Comparison of ENCODE assay signal across 16 cellular contexts in the genomic region with DNA sequence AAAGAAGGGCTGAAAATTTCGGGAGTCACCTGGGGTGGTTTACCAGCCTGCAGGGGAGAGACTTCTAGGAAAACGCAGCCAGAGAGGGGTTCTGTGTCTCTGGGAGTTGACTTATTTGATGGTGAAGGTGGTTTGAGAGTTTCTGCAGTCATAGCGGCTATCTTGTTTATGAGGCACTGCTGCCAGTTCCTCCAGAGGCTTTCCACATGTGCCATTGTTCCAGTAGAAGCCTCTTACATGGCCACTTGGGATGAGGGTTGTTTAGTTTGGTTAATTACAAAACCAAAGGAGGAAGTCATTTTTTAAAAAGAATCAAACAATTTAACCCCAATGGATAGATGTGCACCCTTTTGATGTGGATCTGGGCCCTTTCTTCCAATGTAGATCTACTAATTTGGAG.
A peak's percentile ranks its signal among the peaks of the same experiment; 100 is the strongest.
DNase-seq lines count a peak whose midpoint lies in the region; ATAC-seq and TF ChIP-seq lines count a peak whose summit lies in the region.
"Had no signal": no experiment of that assay in that cellular context is flagged by ENCODE, and none has a peak within 500 bp of the region (broad histone marks: within the 10 kb centered on the region; RNA-seq: fewer than 3 reads in every experiment).

No MANE protein-coding gene starts in this region.

- H3K27ac Mint-ChIP-seq in activated CD4-positive, alpha-beta T cell treated with anti-CD3 and anti-CD28 coated beads, Interleukin-2, amount 10 ng/mL, durations not matched to agents 24 days and 14 days, result no peak overlapping the region
- H3K27ac Mint-ChIP-seq: activated CD4-positive, alpha-beta memory T cell treated with anti-CD3 and anti-CD28 coated beads for 36 hours; activated T-helper 17 cell treated with anti-CD3 and anti-CD28 coated beads, Interleukin-2, amount 50 U/mL, for 72 hours; natural killer cell had no signal

- DNase-seq in NCI-H510A treated with DMSO at 0.1 percent for 48 hours (lab: John Stamatoyannopoulos, UW), result peak; percentile 41
- DNase-seq in NCI-H510A (lab: John Stamatoyannopoulos, UW), result no peak
- no peak for DNase-seq in body of pancreas
- DNase-seq in lower lobe of right lung, result no peak
- no peak for DNase-seq in transverse colon
- no peak for DNase-seq in activated CD4-positive, alpha-beta T cell treated with anti-CD3 and anti-CD28 coated beads, Interleukin-2, amount 10 ng/mL, durations not matched to agents 24 days and 14 days
- no peak for DNase-seq in stimulated activated CD8-positive, alpha-beta memory T cell treated with anti-CD3 and anti-CD28 coated beads, Interleukin-4, amount 100 ng/mL, for 48 hours
- no peak for DNase-seq in NCI-H2171 treated with DMSO at 0.1 percent for 48 hours (lab: John Stamatoyannopoulos, UW)
- DNase-seq: activated CD4-positive, alpha-beta memory T cell treated with anti-CD3 and anti-CD28 coated beads for 36 hours; foreskin keratinocyte; kidney; natural killer cell; NCI-H1092; NCI-H524 had no signal

- in situ Hi-C loops in transverse colon (cut with MboI; ENCODE audit: low pct_ligation_motif_present in 1 of 4, low pct_unique_long_range_greater_than_20kb in 1 of 4, low sequenced_read_pairs in 3 of 4), result no loop called here

- H3K36me3 Mint-ChIP-seq in activated CD4-positive, alpha-beta T cell treated with anti-CD3 and anti-CD28 coated beads, Interleukin-2, amount 10 ng/mL, durations not matched to agents 24 days and 14 days (ENCODE audit: low read depth), result no peaks in the 10 kb centered on the region
- H3K36me3 Mint-ChIP-seq: activated CD4-positive, alpha-beta memory T cell treated with anti-CD3 and anti-CD28 coated beads for 36 hours; natural killer cell had no signal

- no peak overlapping the region for H3K4me3 Mint-ChIP-seq in activated CD4-positive, alpha-beta T cell treated with anti-CD3 and anti-CD28 coated beads, Interleukin-2, amount 10 ng/mL, durations not matched to agents 24 days and 14 days
- H3K4me3 Mint-ChIP-seq: activated CD4-positive, alpha-beta memory T cell treated with anti-CD3 and anti-CD28 coated beads for 36 hours; activated T-helper 17 cell treated with anti-CD3 and anti-CD28 coated beads, Interleukin-2, amount 50 U/mL, for 72 hours; natural killer cell had no signal

- H3K9me3 ChIP-seq in body of pancreas (no peaks in the 10 kb centered on the region), lower lobe of right lung (no peaks in the 10 kb centered on the region), transverse colon (no peaks in the 10 kb centered on the region)

- H3K4me1 ChIP-seq in body of pancreas (peaks cover 56% of the 10 kb centered on the region), lower lobe of right lung (peaks cover 71% of the 10 kb centered on the region), transverse colon (peaks cover 51 to 84% (median 65%) of the 10 kb centered on the region in 4 donors)

- TF ChIP-seq POLR2A in body of pancreas (IDR thresholded peaks at IDR 0.05) (no peak), transverse colon (IDR thresholded peaks at IDR 0.05) (no peak)

- WGBS in body of pancreas, 2 donors, result 49 to 61% methylated on average over 3 of the region's 3 CpGs
- 52 to 72% methylated on average over 3 of the region's 3 CpGs for WGBS in transverse colon (ENCODE audit: low coverage in 1 of 2), 2 donors

- H3K27me3 Mint-ChIP-seq in activated CD4-positive, alpha-beta T cell treated with anti-CD3 and anti-CD28 coated beads, Interleukin-2, amount 10 ng/mL, durations not matched to agents 24 days and 14 days, result no peaks in the 10 kb centered on the region
- H3K27me3 Mint-ChIP-seq: activated CD4-positive, alpha-beta memory T cell treated with anti-CD3 and anti-CD28 coated beads for 36 hours; activated T-helper 17 cell treated with anti-CD3 and anti-CD28 coated beads, Interleukin-2, amount 50 U/mL, for 72 hours had no signal

- H3K4me3 ChIP-seq in body of pancreas (no peak overlapping the region), lower lobe of right lung (no peak overlapping the region), transverse colon (no peak overlapping the region)

- H3K27me3 ChIP-seq in body of pancreas (no peaks in the 10 kb centered on the region), lower lobe of right lung (ENCODE audit: low read depth) (no peaks in the 10 kb centered on the region), transverse colon (no peaks in the 10 kb centered on the region)
- H3K27me3 ChIP-seq: foreskin keratinocyte had no signal

- ATAC-seq in body of pancreas (no peak), lower lobe of right lung (peak; percentile 20 to 41)
- ATAC-seq: activated T-helper 17 cell treated with anti-CD3 and anti-CD28 coated beads, Interleukin-2, amount 50 U/mL, for 72 hours; foreskin keratinocyte; natural killer cell; sciatic nerve had no signal

- H3K36me3 ChIP-seq in body of pancreas (replicated peaks in 1 of 2; ENCODE audit: insufficient read depth in 1 of 2, low read depth in 2 of 2), result no peaks in the 10 kb centered on the region
- H3K36me3 ChIP-seq in lower lobe of right lung, result peaks cover 22% of the 10 kb centered on the region
- no peaks in the 10 kb centered on the region for H3K36me3 ChIP-seq in transverse colon

- H3K27ac ChIP-seq in body of pancreas (peak overlapping the region; percentile 18 to 90 (median 80)), lower lobe of right lung (peak overlapping the region; percentile 87), transverse colon (peak overlapping the region; percentile 85 to 91 (median 90))
- H3K27ac ChIP-seq: foreskin keratinocyte had no signal

- intact Hi-C loops in body of pancreas (cut with DNase I), result no loop called here
- intact Hi-C loops in lower lobe of right lung (cut with DNase I), result no loop called here
- intact Hi-C loops in transverse colon (cut with DNase I; ENCODE audit: low total_unique reads), result no loop called here
- intact Hi-C loops in activated CD4-positive, alpha-beta T cell treated with anti-CD3 and anti-CD28 coated beads, Interleukin-2, amount 10 ng/mL, durations not matched to agents 24 days and 14 days (cut with micrococcal nuclease), result no loop called here

- TF ChIP-seq CTCF in body of pancreas (IDR thresholded peaks at IDR 0.05) (no peak), lower lobe of right lung (IDR thresholded peaks at IDR 0.05) (no peak), transverse colon (IDR thresholded peaks at IDR 0.05) (no peak)

- no peak for TF ChIP-seq EP300 in transverse colon (IDR thresholded peaks at IDR 0.05; ENCODE audit: low read depth)

- H3K9me3 Mint-ChIP-seq in activated CD4-positive, alpha-beta T cell treated with anti-CD3 and anti-CD28 coated beads, Interleukin-2, amount 10 ng/mL, durations not matched to agents 24 days and 14 days, result no peaks in the 10 kb centered on the region
- H3K9me3 Mint-ChIP-seq: activated CD4-positive, alpha-beta memory T cell treated with anti-CD3 and anti-CD28 coated beads for 36 hours; activated T-helper 17 cell treated with anti-CD3 and anti-CD28 coated beads, Interleukin-2, amount 50 U/mL, for 72 hours; natural killer cell had no signal

- peaks cover 8% of the 10 kb centered on the region for H3K4me1 Mint-ChIP-seq in activated CD4-positive, alpha-beta T cell treated with anti-CD3 and anti-CD28 coated beads, Interleukin-2, amount 10 ng/mL, durations not matched to agents 24 days and 14 days
